Comparison of ENCODE assay signal across 1 cellular context in the genomic region with DNA sequence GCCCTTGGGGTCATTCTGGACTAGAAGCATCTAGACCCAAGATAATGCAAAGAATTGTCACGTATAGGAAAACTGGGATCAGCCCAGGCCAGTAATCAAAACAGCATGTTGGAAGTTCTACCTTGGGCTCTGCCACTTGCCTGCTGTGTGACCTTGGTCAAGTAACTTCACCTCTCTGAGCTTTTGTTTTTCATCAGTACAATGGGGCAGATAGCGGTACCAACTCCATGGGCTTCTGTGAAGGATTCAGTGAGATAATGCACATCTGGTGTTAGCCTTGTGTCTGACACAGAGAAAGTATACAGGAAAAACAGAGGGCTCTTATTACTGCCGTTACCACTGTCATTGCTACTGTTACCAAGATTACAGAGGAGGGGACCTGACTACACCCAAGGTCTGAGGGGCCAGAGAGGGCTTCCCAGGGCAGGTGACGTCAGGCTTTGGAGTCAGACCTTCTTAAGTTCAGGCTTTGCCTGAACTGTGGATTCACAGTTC.
TF ChIP-seq lines count a peak whose summit lies in the region.

No MANE protein-coding gene starts in this region.

TF ChIP-seq in K562, 482 proteins besides CTCF, POLR2A, EP300 and RAD21 (continued from another document and continues in another):
- TF ChIP-seq, protein P1, sequence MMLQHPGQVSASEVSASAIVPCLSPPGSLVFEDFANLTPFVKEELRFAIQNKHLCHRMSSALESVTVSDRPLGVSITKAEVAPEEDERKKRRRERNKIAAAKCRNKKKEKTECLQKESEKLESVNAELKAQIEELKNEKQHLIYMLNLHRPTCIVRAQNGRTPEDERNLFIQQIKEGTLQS (IDR thresholded peaks at IDR 0.05) = peak; percentile 70
- TF ChIP-seq, protein P1 (CRISPR knock-in tag; conservative IDR thresholded peaks at IDR 0.05) = no peak
- TF ChIP-seq, protein P2, sequence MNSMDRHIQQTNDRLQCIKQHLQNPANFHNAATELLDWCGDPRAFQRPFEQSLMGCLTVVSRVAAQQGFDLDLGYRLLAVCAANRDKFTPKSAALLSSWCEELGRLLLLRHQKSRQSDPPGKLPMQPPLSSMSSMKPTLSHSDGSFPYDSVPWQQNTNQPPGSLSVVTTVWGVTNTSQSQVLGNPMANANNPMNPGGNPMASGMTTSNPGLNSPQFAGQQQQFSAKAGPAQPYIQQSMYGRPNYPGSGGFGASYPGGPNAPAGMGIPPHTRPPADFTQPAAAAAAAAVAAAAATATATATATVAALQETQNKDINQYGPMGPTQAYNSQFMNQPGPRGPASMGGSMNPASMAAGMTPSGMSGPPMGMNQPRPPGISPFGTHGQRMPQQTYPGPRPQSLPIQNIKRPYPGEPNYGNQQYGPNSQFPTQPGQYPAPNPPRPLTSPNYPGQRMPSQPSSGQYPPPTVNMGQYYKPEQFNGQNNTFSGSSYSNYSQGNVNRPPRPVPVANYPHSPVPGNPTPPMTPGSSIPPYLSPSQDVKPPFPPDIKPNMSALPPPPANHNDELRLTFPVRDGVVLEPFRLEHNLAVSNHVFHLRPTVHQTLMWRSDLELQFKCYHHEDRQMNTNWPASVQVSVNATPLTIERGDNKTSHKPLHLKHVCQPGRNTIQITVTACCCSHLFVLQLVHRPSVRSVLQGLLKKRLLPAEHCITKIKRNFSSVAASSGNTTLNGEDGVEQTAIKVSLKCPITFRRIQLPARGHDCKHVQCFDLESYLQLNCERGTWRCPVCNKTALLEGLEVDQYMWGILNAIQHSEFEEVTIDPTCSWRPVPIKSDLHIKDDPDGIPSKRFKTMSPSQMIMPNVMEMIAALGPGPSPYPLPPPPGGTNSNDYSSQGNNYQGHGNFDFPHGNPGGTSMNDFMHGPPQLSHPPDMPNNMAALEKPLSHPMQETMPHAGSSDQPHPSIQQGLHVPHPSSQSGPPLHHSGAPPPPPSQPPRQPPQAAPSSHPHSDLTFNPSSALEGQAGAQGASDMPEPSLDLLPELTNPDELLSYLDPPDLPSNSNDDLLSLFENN (IDR thresholded peaks at IDR 0.05; ENCODE audit: low read depth in 2 of 2, low read length in 2 of 2) = peak in 1 of 2 experiments; percentile 52; a peak in 1 of 4 replicates
- TF ChIP-seq RBM25 (IDR thresholded peaks at IDR 0.05; ENCODE audit: low read depth, low read length, severe bottlenecking) (peak; percentile 99), MED1 (CRISPR knock-in tag; IDR thresholded peaks at IDR 0.05; ENCODE audit: borderline replicate concordance) (no peak), RCOR1 (IDR thresholded peaks at IDR 0.05; ENCODE audit: borderline replicate concordance in 1 of 2, low read depth in 2 of 2, low read length in 2 of 2) (peak; percentile 43 to 81; a peak in 2 of 4 replicates), KDM4B (IDR thresholded peaks at IDR 0.05; ENCODE audit: borderline replicate concordance in 2 of 2, low read depth in 1 of 2) (0 out of 4 replicates have a peak, but pooled peaks of 1 of the 2 experiments have one; percentile 56), NEUROD1 (IDR thresholded peaks at IDR 0.05; ENCODE audit: borderline replicate concordance, low read depth, low read length, partially characterized antibody) (no peak), MTA3 (IDR thresholded peaks at IDR 0.05; ENCODE audit: borderline replicate concordance) (peak; percentile 34; the same call in 1 of the 2 replicates), SUPT5H (IDR thresholded peaks at IDR 0.05) (no peak), EWSR1 (IDR thresholded peaks at IDR 0.05; ENCODE audit: borderline replicate concordance, low read depth, partially characterized antibody) (no peak), YY1 (IDR thresholded peaks at IDR 0.05; ENCODE audit: borderline replicate concordance in 1 of 3, control insufficient read depth in 1 of 3, extremely low read depth in 1 of 3, insufficient read depth in 3 of 3, insufficient read length in 1 of 3, insufficient replicate concordance in 2 of 3, low read depth in 1 of 3, low read length in 2 of 3) (no peak), SMC3 (conservative IDR thresholded peaks at IDR 0.05; ENCODE audit: insufficient read depth, low read depth, low read length) (no peak), KDM1A (IDR thresholded peaks at IDR 0.05) (peak; percentile 82 to 94), CXXC5 (CRISPR knock-in tag; IDR thresholded peaks at IDR 0.05) (no peak), ZFP36 (IDR thresholded peaks at IDR 0.05; ENCODE audit: low read depth, low read length, partially characterized antibody) (peak; percentile 94), DDX20 (tag; IDR thresholded peaks at IDR 0.05; ENCODE audit: low read depth) (no peak), CREM (IDR thresholded peaks at IDR 0.05; ENCODE audit: low read depth) (peak; percentile 51; the same call in 1 of the 2 replicates), CBX1 (IDR thresholded peaks at IDR 0.05; ENCODE audit: low read depth) (peak; percentile 90; the same call in 1 of the 2 replicates), WHSC1 (IDR thresholded peaks at IDR 0.05; ENCODE audit: low read length) (no peak), BRD9 (IDR thresholded peaks at IDR 0.05; ENCODE audit: low read depth, partially characterized antibody) (peak; percentile 64), SETDB1 (IDR thresholded peaks at IDR 0.05; ENCODE audit: low read length) (no peak), HSF4 (CRISPR knock-in tag; IDR thresholded peaks at IDR 0.05; ENCODE audit: borderline replicate concordance) (no peak), HDGF (IDR thresholded peaks at IDR 0.05) (no peak), SIX5 (IDR thresholded peaks at IDR 0.05; ENCODE audit: borderline replicate concordance in 1 of 2, insufficient read depth in 1 of 2, low read depth in 1 of 2, low read length in 2 of 2) (no peak), SMAD4 (CRISPR knock-in tag; conservative IDR thresholded peaks at IDR 0.05) (no peak), BRD4 (IDR thresholded peaks at IDR 0.05) (0 out of 2 replicates have a peak, but pooled peaks have one; percentile 22), ZNF23 (CRISPR knock-in tag; IDR thresholded peaks at IDR 0.05) (no peak), JUN (IDR thresholded peaks at IDR 0.05; ENCODE audit: borderline replicate concordance, low read depth, low read length) (no peak), JUN (CRISPR knock-in tag; IDR thresholded peaks at IDR 0.05; ENCODE audit: borderline replicate concordance) (0 out of 2 replicates have a peak, but pooled peaks have one; percentile 49), PTBP1 (IDR thresholded peaks at IDR 0.05; ENCODE audit: low read depth, low read length) (peak; percentile 87; the same call in 1 of the 2 replicates), ZNF79 (CRISPR knock-in tag; IDR thresholded peaks at IDR 0.05; ENCODE audit: low read depth) (no peak), HNRNPL (IDR thresholded peaks at IDR 0.05; ENCODE audit: low read depth, low read length) (0 out of 2 replicates have a peak, but pooled peaks have one; percentile 55), TEAD4 (IDR thresholded peaks at IDR 0.05; ENCODE audit: low read length) (no peak), TEAD4 (CRISPR knock-in tag; IDR thresholded peaks at IDR 0.05; ENCODE audit: borderline replicate concordance) (no peak)
- TF ChIP-seq, protein P3, sequence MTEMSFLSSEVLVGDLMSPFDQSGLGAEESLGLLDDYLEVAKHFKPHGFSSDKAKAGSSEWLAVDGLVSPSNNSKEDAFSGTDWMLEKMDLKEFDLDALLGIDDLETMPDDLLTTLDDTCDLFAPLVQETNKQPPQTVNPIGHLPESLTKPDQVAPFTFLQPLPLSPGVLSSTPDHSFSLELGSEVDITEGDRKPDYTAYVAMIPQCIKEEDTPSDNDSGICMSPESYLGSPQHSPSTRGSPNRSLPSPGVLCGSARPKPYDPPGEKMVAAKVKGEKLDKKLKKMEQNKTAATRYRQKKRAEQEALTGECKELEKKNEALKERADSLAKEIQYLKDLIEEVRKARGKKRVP (CRISPR knock-in tag; IDR thresholded peaks at IDR 0.05) = no peak
- TF ChIP-seq, protein P4, sequence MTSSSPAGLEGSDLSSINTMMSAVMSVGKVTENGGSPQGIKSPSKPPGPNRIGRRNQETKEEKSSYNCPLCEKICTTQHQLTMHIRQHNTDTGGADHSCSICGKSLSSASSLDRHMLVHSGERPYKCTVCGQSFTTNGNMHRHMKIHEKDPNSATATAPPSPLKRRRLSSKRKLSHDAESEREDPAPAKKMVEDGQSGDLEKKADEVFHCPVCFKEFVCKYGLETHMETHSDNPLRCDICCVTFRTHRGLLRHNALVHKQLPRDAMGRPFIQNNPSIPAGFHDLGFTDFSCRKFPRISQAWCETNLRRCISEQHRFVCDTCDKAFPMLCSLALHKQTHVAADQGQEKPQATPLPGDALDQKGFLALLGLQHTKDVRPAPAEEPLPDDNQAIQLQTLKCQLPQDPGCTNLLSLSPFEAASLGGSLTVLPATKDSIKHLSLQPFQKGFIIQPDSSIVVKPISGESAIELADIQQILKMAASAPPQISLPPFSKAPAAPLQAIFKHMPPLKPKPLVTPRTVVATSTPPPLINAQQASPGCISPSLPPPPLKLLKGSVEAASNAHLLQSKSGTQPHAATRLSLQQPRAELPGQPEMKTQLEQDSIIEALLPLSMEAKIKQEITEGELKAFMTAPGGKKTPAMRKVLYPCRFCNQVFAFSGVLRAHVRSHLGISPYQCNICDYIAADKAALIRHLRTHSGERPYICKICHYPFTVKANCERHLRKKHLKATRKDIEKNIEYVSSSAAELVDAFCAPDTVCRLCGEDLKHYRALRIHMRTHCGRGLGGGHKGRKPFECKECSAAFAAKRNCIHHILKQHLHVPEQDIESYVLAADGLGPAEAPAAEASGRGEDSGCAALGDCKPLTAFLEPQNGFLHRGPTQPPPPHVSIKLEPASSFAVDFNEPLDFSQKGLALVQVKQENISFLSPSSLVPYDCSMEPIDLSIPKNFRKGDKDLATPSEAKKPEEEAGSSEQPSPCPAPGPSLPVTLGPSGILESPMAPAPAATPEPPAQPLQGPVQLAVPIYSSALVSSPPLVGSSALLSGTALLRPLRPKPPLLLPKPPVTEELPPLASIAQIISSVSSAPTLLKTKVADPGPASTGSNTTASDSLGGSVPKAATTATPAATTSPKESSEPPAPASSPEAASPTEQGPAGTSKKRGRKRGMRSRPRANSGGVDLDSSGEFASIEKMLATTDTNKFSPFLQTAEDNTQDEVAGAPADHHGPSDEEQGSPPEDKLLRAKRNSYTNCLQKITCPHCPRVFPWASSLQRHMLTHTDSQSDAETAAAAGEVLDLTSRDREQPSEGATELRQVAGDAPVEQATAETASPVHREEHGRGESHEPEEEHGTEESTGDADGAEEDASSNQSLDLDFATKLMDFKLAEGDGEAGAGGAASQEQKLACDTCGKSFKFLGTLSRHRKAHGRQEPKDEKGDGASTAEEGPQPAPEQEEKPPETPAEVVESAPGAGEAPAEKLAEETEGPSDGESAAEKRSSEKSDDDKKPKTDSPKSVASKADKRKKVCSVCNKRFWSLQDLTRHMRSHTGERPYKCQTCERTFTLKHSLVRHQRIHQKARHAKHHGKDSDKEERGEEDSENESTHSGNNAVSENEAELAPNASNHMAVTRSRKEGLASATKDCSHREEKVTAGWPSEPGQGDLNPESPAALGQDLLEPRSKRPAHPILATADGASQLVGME (CRISPR knock-in tag; IDR thresholded peaks at IDR 0.05) = no peak
- TF ChIP-seq, protein P5, sequence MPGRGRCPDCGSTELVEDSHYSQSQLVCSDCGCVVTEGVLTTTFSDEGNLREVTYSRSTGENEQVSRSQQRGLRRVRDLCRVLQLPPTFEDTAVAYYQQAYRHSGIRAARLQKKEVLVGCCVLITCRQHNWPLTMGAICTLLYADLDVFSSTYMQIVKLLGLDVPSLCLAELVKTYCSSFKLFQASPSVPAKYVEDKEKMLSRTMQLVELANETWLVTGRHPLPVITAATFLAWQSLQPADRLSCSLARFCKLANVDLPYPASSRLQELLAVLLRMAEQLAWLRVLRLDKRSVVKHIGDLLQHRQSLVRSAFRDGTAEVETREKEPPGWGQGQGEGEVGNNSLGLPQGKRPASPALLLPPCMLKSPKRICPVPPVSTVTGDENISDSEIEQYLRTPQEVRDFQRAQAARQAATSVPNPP (IDR thresholded peaks at IDR 0.05; ENCODE audit: borderline replicate concordance, insufficient read depth, insufficient read length) = no peak
- TF ChIP-seq, protein P6, sequence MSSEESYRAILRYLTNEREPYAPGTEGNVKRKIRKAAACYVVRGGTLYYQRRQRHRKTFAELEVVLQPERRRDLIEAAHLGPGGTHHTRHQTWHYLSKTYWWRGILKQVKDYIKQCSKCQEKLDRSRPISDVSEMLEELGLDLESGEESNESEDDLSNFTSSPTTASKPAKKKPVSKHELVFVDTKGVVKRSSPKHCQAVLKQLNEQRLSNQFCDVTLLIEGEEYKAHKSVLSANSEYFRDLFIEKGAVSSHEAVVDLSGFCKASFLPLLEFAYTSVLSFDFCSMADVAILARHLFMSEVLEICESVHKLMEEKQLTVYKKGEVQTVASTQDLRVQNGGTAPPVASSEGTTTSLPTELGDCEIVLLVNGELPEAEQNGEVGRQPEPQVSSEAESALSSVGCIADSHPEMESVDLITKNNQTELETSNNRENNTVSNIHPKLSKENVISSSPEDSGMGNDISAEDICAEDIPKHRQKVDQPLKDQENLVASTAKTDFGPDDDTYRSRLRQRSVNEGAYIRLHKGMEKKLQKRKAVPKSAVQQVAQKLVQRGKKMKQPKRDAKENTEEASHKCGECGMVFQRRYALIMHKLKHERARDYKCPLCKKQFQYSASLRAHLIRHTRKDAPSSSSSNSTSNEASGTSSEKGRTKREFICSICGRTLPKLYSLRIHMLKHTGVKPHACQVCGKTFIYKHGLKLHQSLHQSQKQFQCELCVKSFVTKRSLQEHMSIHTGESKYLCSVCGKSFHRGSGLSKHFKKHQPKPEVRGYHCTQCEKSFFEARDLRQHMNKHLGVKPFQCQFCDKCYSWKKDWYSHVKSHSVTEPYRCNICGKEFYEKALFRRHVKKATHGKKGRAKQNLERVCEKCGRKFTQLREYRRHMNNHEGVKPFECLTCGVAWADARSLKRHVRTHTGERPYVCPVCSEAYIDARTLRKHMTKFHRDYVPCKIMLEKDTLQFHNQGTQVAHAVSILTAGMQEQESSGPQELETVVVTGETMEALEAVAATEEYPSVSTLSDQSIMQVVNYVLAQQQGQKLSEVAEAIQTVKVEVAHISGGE (CRISPR knock-in tag; IDR thresholded peaks at IDR 0.05) = no peak
- TF ChIP-seq, protein P7, sequence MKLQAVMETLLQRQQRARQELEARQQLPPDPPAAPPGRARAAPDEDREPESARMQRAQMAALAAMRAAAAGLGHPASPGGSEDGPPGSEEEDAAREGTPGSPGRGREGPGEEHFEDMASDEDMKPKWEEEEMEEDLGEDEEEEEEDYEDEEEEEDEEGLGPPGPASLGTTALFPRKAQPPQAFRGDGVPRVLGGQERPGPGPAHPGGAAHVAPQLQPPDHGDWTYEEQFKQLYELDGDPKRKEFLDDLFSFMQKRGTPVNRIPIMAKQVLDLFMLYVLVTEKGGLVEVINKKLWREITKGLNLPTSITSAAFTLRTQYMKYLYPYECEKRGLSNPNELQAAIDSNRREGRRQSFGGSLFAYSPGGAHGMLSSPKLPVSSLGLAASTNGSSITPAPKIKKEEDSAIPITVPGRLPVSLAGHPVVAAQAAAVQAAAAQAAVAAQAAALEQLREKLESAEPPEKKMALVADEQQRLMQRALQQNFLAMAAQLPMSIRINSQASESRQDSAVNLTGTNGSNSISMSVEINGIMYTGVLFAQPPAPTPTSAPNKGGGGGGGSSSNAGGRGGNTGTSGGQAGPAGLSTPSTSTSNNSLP (IDR thresholded peaks at IDR 0.05; ENCODE audit: borderline replicate concordance, low read depth, low read length) = 0 out of 2 replicates have a peak, but pooled peaks have one; percentile 36
- TF ChIP-seq, protein P8, sequence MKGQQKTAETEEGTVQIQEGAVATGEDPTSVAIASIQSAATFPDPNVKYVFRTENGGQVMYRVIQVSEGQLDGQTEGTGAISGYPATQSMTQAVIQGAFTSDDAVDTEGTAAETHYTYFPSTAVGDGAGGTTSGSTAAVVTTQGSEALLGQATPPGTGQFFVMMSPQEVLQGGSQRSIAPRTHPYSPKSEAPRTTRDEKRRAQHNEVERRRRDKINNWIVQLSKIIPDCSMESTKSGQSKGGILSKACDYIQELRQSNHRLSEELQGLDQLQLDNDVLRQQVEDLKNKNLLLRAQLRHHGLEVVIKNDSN (CRISPR knock-in tag; IDR thresholded peaks at IDR 0.05) = no peak
